In genomic region chr14:55578511-55578910, GRCh38 we compare ENCODE assay signal across 8 cellular contexts. TPM values are rescaled to one million over a fixed set of nuclear protein-coding genes. Genes with fewer than 3 reads are reported as not detected.
A peak's percentile ranks its signal among the peaks of the same experiment; 100 is the strongest.
DNase-seq lines count a peak whose midpoint lies in the region; ATAC-seq, FAIRE-seq and TF ChIP-seq lines count a peak whose summit lies in the region.

No MANE protein-coding gene starts in this region.

- H3K79me1 ChIP-seq in H1 (ENCODE audit: low read depth, low read length), result no peaks in the 10 kb centered on the region

- no peak overlapping the region for H2BK120ac ChIP-seq in H1 (replicated peaks; ENCODE audit: low read depth, low read length)

- H2BK12ac ChIP-seq in H1 (ENCODE audit: low read depth, low read length), result 0 out of 2 replicates have a peak overlapping the region, but pooled peaks have one; percentile 64

- TF ChIP-seq RAD21 in H1 (IDR thresholded peaks at IDR 0.05 in 1 of 2, conservative IDR thresholded peaks at IDR 0.05 in 1 of 2; ENCODE audit: low read depth in 2 of 2, low read length in 2 of 2), result no peak

- H3K4me3 ChIP-seq in GM23338, result peak overlapping the region; percentile 93
- H3K4me3 ChIP-seq in OCI-LY1 (ENCODE audit: low read depth, low read length, poor library complexity, severe bottlenecking), result peak overlapping the region; percentile 94
- H3K4me3 ChIP-seq in H1 (ENCODE audit: extremely low read depth in 1 of 4, insufficient read depth in 2 of 4, low read depth in 3 of 4, low read length in 4 of 4), result peak overlapping the region in 2 of 4 experiments; percentile 74 to 93; a peak in 2 of 8 replicates
- H3K4me3 ChIP-seq in rectal smooth muscle tissue (ENCODE audit: low read length), result peak overlapping the region; percentile 90

- no peak overlapping the region for H3K27ac Mint-ChIP-seq in GM23338

- CTCF ChIA-PET in H1 (lab: Charles Lee; ENCODE audit: partially characterized antibody) (interaction anchor here (0.6 to 2.3 kb wide), 6 partner anchors 46 to 658 kb away, joined by 3 to 6 read pairs (median 4); no protein-coding TSS in a partner anchor), GM10248 (lab: Yijun Ruan, JAX) (interaction anchor here (0.8 to 0.9 kb wide), 2 partner anchors 10 to 15 kb away, joined by 3 read pairs; no protein-coding TSS in a partner anchor)

- no peak overlapping the region for H2BK15ac ChIP-seq in H1 (ENCODE audit: low read length)

- peak overlapping the region; percentile 85 for H3K4me2 ChIP-seq in GM23338
- H3K4me2 ChIP-seq in OCI-LY1 (ENCODE audit: low read length), result 0 out of 2 replicates have a peak overlapping the region, but pooled peaks have one; percentile 79
- peak overlapping the region in 1 of 2 experiments; percentile 91; a peak in 1 of 4 replicates for H3K4me2 ChIP-seq in H1 (ENCODE audit: insufficient read depth in 1 of 2, low read depth in 2 of 2, low read length in 2 of 2)

- H3K4ac ChIP-seq in H1 (replicated peaks; ENCODE audit: insufficient read length, low read depth, low read length), result no peak overlapping the region

- no peak overlapping the region for H2BK5ac ChIP-seq in H1 (ENCODE audit: low read depth, low read length)

- no peaks in the 10 kb centered on the region for H3K9me3 Mint-ChIP-seq in GM23338

- H3K36me3 ChIP-seq in GM23338 (ENCODE audit: insufficient read depth) (no peaks in the 10 kb centered on the region), OCI-LY1 (ENCODE audit: insufficient read depth, low read length) (no peaks in the 10 kb centered on the region), H1 (ENCODE audit: control insufficient read depth in 2 of 4, insufficient read depth in 4 of 4, low read length in 3 of 4) (peaks cover 0 to 3% (median 0%) of the 10 kb centered on the region in 4 experiments; a peak in 2 of 8 replicates), rectal smooth muscle tissue (ENCODE audit: control insufficient read depth, insufficient read depth, low read length) (no peaks in the 10 kb centered on the region)

- peaks cover 39% of the 10 kb centered on the region for H3K79me2 ChIP-seq in GM23338 (replicated peaks; ENCODE audit: insufficient read depth)
- H3K79me2 ChIP-seq in OCI-LY1 (ENCODE audit: insufficient read depth, low read length), result peaks cover 22% of the 10 kb centered on the region
- peaks cover 11 to 32% of the 10 kb centered on the region in 2 experiments for H3K79me2 ChIP-seq in H1 (ENCODE audit: control insufficient read depth in 1 of 2, insufficient read depth in 2 of 2, low read length in 2 of 2)

- H3K27me3 ChIP-seq in GM23338 (ENCODE audit: insufficient read depth) (no peaks in the 10 kb centered on the region), OCI-LY1 (ENCODE audit: insufficient read depth, low read length) (no peaks in the 10 kb centered on the region), H1 (replicated peaks in 1 of 4; ENCODE audit: control insufficient read depth in 3 of 4, extremely low read depth in 1 of 4, insufficient read depth in 3 of 4, low read length in 3 of 4) (no peaks in the 10 kb centered on the region), rectal smooth muscle tissue (ENCODE audit: control insufficient read depth, insufficient read depth, low read length) (no peaks in the 10 kb centered on the region)

- FAIRE-seq in H1 (lab: Jason Lieb, UNC), result no peak

- H3K23ac ChIP-seq in H1 (ENCODE audit: insufficient read length), result no peak overlapping the region

- no peaks in the 10 kb centered on the region for H3K9me2 ChIP-seq in GM23338 (ENCODE audit: insufficient read depth)
- H3K9me2 ChIP-seq in OCI-LY1 (ENCODE audit: low read depth, low read length), result no peaks in the 10 kb centered on the region

- H4K20me1 ChIP-seq in GM23338 (replicated peaks; ENCODE audit: insufficient read depth) (peaks cover 9% of the 10 kb centered on the region; the same call in 1 of the 2 replicates), OCI-LY1 (ENCODE audit: insufficient read depth, low read length) (peaks cover 2% of the 10 kb centered on the region; the same call in 1 of the 2 replicates), H1 (replicated peaks in 1 of 2; ENCODE audit: control insufficient read depth in 1 of 2, insufficient read depth in 2 of 2, low read length in 2 of 2) (peaks cover 4 to 7% of the 10 kb centered on the region in 2 experiments)

- no peak overlapping the region for H3K14ac ChIP-seq in H1 (ENCODE audit: insufficient read length)

- H3K56ac ChIP-seq in H1 (replicated peaks; ENCODE audit: insufficient read length, low read depth, low read length), result no peak overlapping the region

- H3K23me2 ChIP-seq in H1 (ENCODE audit: low read depth, low read length), result peaks cover 6% of the 10 kb centered on the region

- H3F3A ChIP-seq in GM23338 (replicated peaks; ENCODE audit: low read depth), result peaks cover 8% of the 10 kb centered on the region; the same call in 1 of the 2 replicates
- H3F3A ChIP-seq in OCI-LY1 (ENCODE audit: insufficient read depth, low read length), result no peaks in the 10 kb centered on the region

- TF ChIP-seq CTCF in GM23338 (conservative IDR thresholded peaks at IDR 0.05; ENCODE audit: low read depth in 2 of 2) (no peak), OCI-LY1 (IDR thresholded peaks at IDR 0.05; ENCODE audit: low read length) (no peak), H1 (IDR thresholded peaks at IDR 0.05; ENCODE audit: control extremely low read depth in 1 of 3, insufficient read depth in 1 of 3, low read depth in 1 of 3, low read length in 3 of 3) (no peak), GM10248 (IDR thresholded peaks at IDR 0.05; ENCODE audit: control extremely low read depth, extremely low read depth, low read depth, missing control alignments) (no peak)

- peak overlapping the region; percentile 90 for H3K9ac ChIP-seq in OCI-LY1 (ENCODE audit: low read length)
- no peak overlapping the region for H3K9ac ChIP-seq in H1 (replicated peaks in 1 of 4; ENCODE audit: extremely low read depth in 1 of 4, low read depth in 3 of 4, low read length in 3 of 4)
- H3K9ac ChIP-seq in rectal smooth muscle tissue (ENCODE audit: low read length), result no peak overlapping the region

- no peak overlapping the region for H4K91ac ChIP-seq in H1 (replicated peaks; ENCODE audit: insufficient read length, low read length)

- no peak overlapping the region for H2AFZ ChIP-seq in GM23338
- H2AFZ ChIP-seq in OCI-LY1 (ENCODE audit: low read length), result no peak overlapping the region
- no peak overlapping the region for H2AFZ ChIP-seq in H1 (ENCODE audit: low read length)

- no peak overlapping the region for H2AK5ac ChIP-seq in H1 (ENCODE audit: low read depth, low read length)

- peaks cover 4% of the 10 kb centered on the region for H3K27me3 Mint-ChIP-seq in GM23338 (ENCODE audit: insufficient read depth, low read depth, poor library complexity)

- H3K4me3 Mint-ChIP-seq in GM23338, result peak overlapping the region; percentile 95

- H3K4me1 Mint-ChIP-seq in GM23338, result peaks cover 28% of the 10 kb centered on the region

- no peak for ATAC-seq in GM23338

- no peak for DNase-seq in GM23338 (ENCODE audit: low spot score)
- DNase-seq in H1 (ENCODE audit: low read depth in 1 of 2, low spot score in 2 of 2), result no peak
- no peak for DNase-seq in NCI-H2196 treated with DMSO at 0.1 percent for 48 hours (lab: John Stamatoyannopoulos, UW; ENCODE audit: unreplicated experiment)
- no peak for DNase-seq in GM10248 (ENCODE audit: extremely low spot score)
- DNase-seq in COR-L47 (lab: John Stamatoyannopoulos, UW), result no peak
- DNase-seq in cortex of kidney (lab: John Stamatoyannopoulos, UW), result no peak

- H2BK20ac ChIP-seq in H1 (ENCODE audit: low read length), result no peak overlapping the region

- WGBS in H1 (ENCODE audit: extremely low coverage in 1 of 2, insufficient coverage in 1 of 2, insufficient read length in 1 of 2, insufficient replicate concordance in 2 of 2, low coverage in 1 of 2, low lambda C conversion rate in 2 of 2, missing lambda C conversion rate in 1 of 2), 2 experiments, result 90% methylated on average over 8 of the region's 8 CpGs; no CpG with 5 or more reads in 1 of the 2 experiments

- no peak overlapping the region for H3K18ac ChIP-seq in H1 (ENCODE audit: extremely low read depth, low read length)

- H3K27ac ChIP-seq in GM23338 (ENCODE audit: low read depth), result no peak overlapping the region
- H3K27ac ChIP-seq in OCI-LY1 (ENCODE audit: low read depth, low read length, poor library complexity, severe bottlenecking), result no peak overlapping the region
- no peak overlapping the region for H3K27ac ChIP-seq in H1 (ENCODE audit: low read depth, low read length)
- no peak overlapping the region for H3K27ac ChIP-seq in rectal smooth muscle tissue (ENCODE audit: low read depth, low read length)

- H4K8ac ChIP-seq in H1 (ENCODE audit: extremely low read depth, insufficient read depth, low read length), result no peak overlapping the region

- POLR2A ChIA-PET in H1 (lab: Charles Lee; ENCODE audit: partially characterized antibody) (interaction anchor here (1.1 kb wide), 1 partner anchor 1690 kb away, joined by 4 read pairs; the partner anchor contains the start of genes AP5M1 and EXOC5), GM10248 (lab: Yijun Ruan, JAX) (no interaction called here)

- no peaks in the 10 kb centered on the region for H3K9me3 ChIP-seq in OCI-LY1 (ENCODE audit: low read length)
- no peaks in the 10 kb centered on the region for H3K9me3 ChIP-seq in H1 (ENCODE audit: insufficient read depth in 2 of 2, low read depth in 1 of 2, low read length in 1 of 2)

- H3K36me3 Mint-ChIP-seq in GM23338 (ENCODE audit: low read depth), result peaks cover 4% of the 10 kb centered on the region; the same call in 2 of the 3 replicates

- TF ChIP-seq POLR2A in H1 (IDR thresholded peaks at IDR 0.05; ENCODE audit: control extremely low read depth in 1 of 2, low read depth in 2 of 2, low read length in 2 of 2), result no peak

- no peak overlapping the region for H4K5ac ChIP-seq in H1 (ENCODE audit: insufficient read length, low read depth, low read length)

- H3K4me1 ChIP-seq in GM23338 (ENCODE audit: insufficient read depth), result peaks cover 25% of the 10 kb centered on the region
- H3K4me1 ChIP-seq in OCI-LY1 (ENCODE audit: insufficient read depth, low read length, severe bottlenecking), result peaks cover 33% of the 10 kb centered on the region
- peaks cover 0 to 7% (median 2%) of the 10 kb centered on the region in 4 experiments; a peak in 4 of 7 replicates for H3K4me1 ChIP-seq in H1 (replicated peaks in 1 of 4; ENCODE audit: control insufficient read depth in 3 of 4, insufficient read depth in 4 of 4, low read length in 3 of 4)
- H3K4me1 ChIP-seq in rectal smooth muscle tissue (ENCODE audit: control insufficient read depth, insufficient read depth, low read length), result peaks cover 3% of the 10 kb centered on the region

- no peak for TF ChIP-seq EP300 in H1 (IDR thresholded peaks at IDR 0.05; ENCODE audit: borderline replicate concordance in 1 of 2, low read depth in 2 of 2, low read length in 2 of 2)

RNA-seq across cellular contexts. Expression of gene KTN1, which starts 1.5 kb away (rescaled TPM):
- 110 and 124 TPM in 2 replicates for total RNA-seq in GM23338 (2014; rRNA removed; shearing (Covaris generic))
- polyA plus RNA-seq in GM23338 (2016; fragmentation: Nextera tagmentation; extraction: Ambion mirVana), result 473 and 607 TPM in 2 replicates
- 144 and 151 TPM in 2 replicates for total RNA-seq in H1 (2021; fragmentation: NEBNext Ultra II Directional; extraction: Animal tissue kit (Norgen Biotek cat#: 25700))
- polyA plus RNA-seq in H1 (2011; rRNA removed), result 9.6 and 15.4 TPM in 2 replicates
- 35.8 TPM for polyA plus RNA-seq in H1 (2011; cell fraction: cytosol; rRNA removed)
- 22.7 TPM for polyA plus RNA-seq in H1 (2011; cell fraction: nucleus; rRNA removed)
- 46.0 to 92.4 TPM (median 57.9 TPM) in 4 replicates for polyA plus RNA-seq in H1 (2012, experiment 1 of 2)
- 6.3 TPM for polyA plus RNA-seq in H1 (2012, experiment 2 of 2)
- polyA plus RNA-seq in H1 (2013, experiment 1 of 2), result 200 TPM
- polyA plus RNA-seq in H1 (2013, experiment 2 of 2), result 177 TPM
- polyA minus RNA-seq in H1 (2011; rRNA and poly(A)+ RNA removed), result 16.2 and 26.8 TPM in 2 replicates
- 32.0 TPM for polyA minus RNA-seq in H1 (2011; cell fraction: cytosol; rRNA and poly(A)+ RNA removed)
- polyA minus RNA-seq in H1 (2011; cell fraction: nucleus; rRNA and poly(A)+ RNA removed), result 131 TPM
